ENCODE assay signal across 9 cellular contexts in the genomic region with DNA sequence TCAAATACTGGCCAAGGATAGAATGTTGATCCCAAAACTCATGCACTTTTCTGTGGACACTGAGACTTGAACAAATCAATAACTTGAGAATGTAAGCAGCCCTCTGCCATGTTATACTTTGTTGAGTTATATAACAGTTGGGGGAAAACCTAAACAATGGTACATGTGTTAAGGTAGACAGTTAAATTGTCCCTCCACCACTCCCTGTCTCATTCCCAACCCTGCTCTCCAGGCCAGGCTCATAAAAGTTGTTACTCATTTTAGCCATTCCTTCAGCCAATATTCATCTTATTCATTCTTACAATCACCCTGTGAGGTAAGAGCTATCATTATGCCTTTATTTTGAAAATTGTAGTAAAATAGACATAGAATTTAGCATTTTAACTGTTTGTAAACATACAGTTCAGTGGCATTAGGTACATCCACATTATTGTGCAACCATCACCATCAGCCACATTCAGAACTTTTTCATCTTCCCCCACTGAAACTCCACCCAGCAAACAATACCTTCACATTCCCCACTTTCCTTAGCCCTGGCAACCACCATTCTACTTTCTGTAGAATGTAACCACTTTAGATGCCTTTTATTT. TPM values are rescaled to one million over a fixed set of nuclear protein-coding genes. Genes with fewer than 3 reads are reported as not detected.
DNase-seq lines count a peak whose midpoint lies in the region; ATAC-seq, FAIRE-seq and TF ChIP-seq lines count a peak whose summit lies in the region.
"Had no signal": no experiment of that assay in that cellular context is flagged by ENCODE, and none has a peak within 500 bp of the region (broad histone marks: within the 10 kb centered on the region; RNA-seq: fewer than 3 reads in every experiment).

No MANE protein-coding gene starts in this region.

- no peak for TF ChIP-seq CTCF in SK-N-SH (IDR thresholded peaks at IDR 0.05)
- TF ChIP-seq CTCF in fibroblast of pulmonary artery (IDR thresholded peaks at IDR 0.05; ENCODE audit: low read length, missing control alignments), result no peak

- H3K4me3 ChIP-seq in SK-N-SH (ENCODE audit: low read depth in 2 of 2, low read length in 1 of 2) (peak overlapping the region in 1 of 2 experiments; percentile 9; a peak in 1 of 4 replicates), fibroblast of pulmonary artery (replicated peaks; ENCODE audit: low read depth, low read length) (no peak overlapping the region), small intestine (ENCODE audit: low read depth in 1 of 2, low read length in 2 of 2) (no peak overlapping the region)

- peak overlapping the region; percentile 75 for H3K9ac ChIP-seq in SK-N-SH

- DNase-seq in GM03348 (ENCODE audit: low spot score) (peak; percentile 62), SK-N-SH (no peak), fibroblast of pulmonary artery (ENCODE audit: low read depth) (peak; percentile 62), small intestine (no peak), NCI-H1436 (lab: John Stamatoyannopoulos, UW) (no peak), DMS114 treated with DMSO at 0.1 percent for 48 hours (lab: John Stamatoyannopoulos, UW; ENCODE audit: unreplicated experiment) (no peak)
- no peak for DNase-seq in activated naive CD4-positive, alpha-beta T cell (lab: John Stamatoyannopoulos, UW)
- DNase-seq: activated B cell treated with CpG ODN at 0.5 μM for 24 hours had no signal

- H3K4me2 ChIP-seq in SK-N-SH, result peak overlapping the region; percentile 81

- H3K27me3 ChIP-seq in SK-N-SH (ENCODE audit: insufficient read depth), result no peaks in the 10 kb centered on the region
- H3K27me3 ChIP-seq in small intestine (ENCODE audit: control insufficient read depth in 2 of 2, insufficient read depth in 2 of 2, low read length in 2 of 2), result no peaks in the 10 kb centered on the region

- H4K20me1 ChIP-seq in SK-N-SH (ENCODE audit: insufficient read depth), result no peaks in the 10 kb centered on the region

- H3F3A ChIP-seq in SK-N-SH (replicated peaks; ENCODE audit: insufficient read depth), result peaks cover 30% of the 10 kb centered on the region

- TF ChIP-seq RAD21 in SK-N-SH (IDR thresholded peaks at IDR 0.05; ENCODE audit: low read length), result no peak

- H3K9me2 ChIP-seq in SK-N-SH, result no peaks in the 10 kb centered on the region

- ATAC-seq in GM18909 (IDR thresholded peaks at IDR 0.05; ENCODE audit: poor library complexity, unreplicated experiment), result no peak

- no peak for FAIRE-seq in small intestine (lab: Jason Lieb, UNC)

- H3K36me3 ChIP-seq in SK-N-SH (replicated peaks in 1 of 2; ENCODE audit: control insufficient read depth in 1 of 2, insufficient read depth in 2 of 2, low read length in 1 of 2) (no peaks in the 10 kb centered on the region), small intestine (ENCODE audit: control insufficient read depth in 2 of 2, insufficient read depth in 2 of 2, low read length in 2 of 2) (no peaks in the 10 kb centered on the region)

- POLR2A ChIA-PET in SK-N-SH (lab: Yijun Ruan, JAX), result interaction anchor here (1.1 to 1.4 kb wide), 2 partner anchors 12 to 169 kb away, joined by 3 read pairs; no protein-coding TSS in a partner anchor

- H3K27ac ChIP-seq in SK-N-SH (ENCODE audit: low read depth in 2 of 2, low read length in 1 of 2), result peak overlapping the region; percentile 95 to 100
- H3K27ac ChIP-seq in small intestine (ENCODE audit: low read depth in 1 of 2, low read length in 1 of 2), result peak overlapping the region; percentile 46 to 96

- no peak overlapping the region; the same call in 1 of the 2 replicates for H2AFZ ChIP-seq in SK-N-SH (ENCODE audit: low read depth)

- CTCF ChIA-PET in SK-N-SH (lab: Yijun Ruan, JAX), result interaction anchor here (0.9 to 3.0 kb wide), 7 partner anchors 27 to 133 kb away, joined by 3 to 15 read pairs (median 3); a partner anchor contains a TSS

- peaks cover 41 to 50% of the 10 kb centered on the region in 2 experiments for H3K4me1 ChIP-seq in SK-N-SH (ENCODE audit: control insufficient read depth in 1 of 2, insufficient read depth in 2 of 2, low read depth in 1 of 2, low read length in 1 of 2)
- peaks cover 0 to 6% of the 10 kb centered on the region in 2 donors for H3K4me1 ChIP-seq in small intestine (ENCODE audit: control insufficient read depth in 2 of 2, insufficient read depth in 1 of 2, low read depth in 1 of 2, low read length in 1 of 2)

- no peak for TF ChIP-seq EP300 in SK-N-SH (IDR thresholded peaks at IDR 0.05; ENCODE audit: borderline replicate concordance in 1 of 2, low read depth in 1 of 2, low read length in 1 of 2)

- H3K79me2 ChIP-seq in SK-N-SH (ENCODE audit: insufficient read depth), result no peaks in the 10 kb centered on the region

- H3K9me3 ChIP-seq in SK-N-SH, result no peaks in the 10 kb centered on the region
- no peaks in the 10 kb centered on the region for H3K9me3 ChIP-seq in small intestine (ENCODE audit: control insufficient read depth, low read depth)

TF ChIP-seq in SK-N-SH, 30 proteins besides CTCF, POLR2A, EP300 and RAD21:
- no peak for TF ChIP-seq GATA2 (CRISPR knock-in tag; IDR thresholded peaks at IDR 0.05)
- TF ChIP-seq POLR2AphosphoS5 (IDR thresholded peaks at IDR 0.05; ENCODE audit: low read depth, low read length), result no peak
- TF ChIP-seq CHD2 (IDR thresholded peaks at IDR 0.05; ENCODE audit: low read length, partially characterized antibody), result no peak
- TF ChIP-seq, protein P1, sequence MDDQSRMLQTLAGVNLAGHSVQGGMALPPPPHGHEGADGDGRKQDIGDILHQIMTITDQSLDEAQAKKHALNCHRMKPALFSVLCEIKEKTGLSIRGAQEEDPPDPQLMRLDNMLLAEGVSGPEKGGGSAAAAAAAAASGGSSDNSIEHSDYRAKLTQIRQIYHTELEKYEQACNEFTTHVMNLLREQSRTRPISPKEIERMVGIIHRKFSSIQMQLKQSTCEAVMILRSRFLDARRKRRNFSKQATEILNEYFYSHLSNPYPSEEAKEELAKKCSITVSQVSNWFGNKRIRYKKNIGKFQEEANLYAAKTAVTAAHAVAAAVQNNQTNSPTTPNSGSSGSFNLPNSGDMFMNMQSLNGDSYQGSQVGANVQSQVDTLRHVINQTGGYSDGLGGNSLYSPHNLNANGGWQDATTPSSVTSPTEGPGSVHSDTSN (IDR thresholded peaks at IDR 0.05), result no peak
- TF ChIP-seq, protein P2, sequence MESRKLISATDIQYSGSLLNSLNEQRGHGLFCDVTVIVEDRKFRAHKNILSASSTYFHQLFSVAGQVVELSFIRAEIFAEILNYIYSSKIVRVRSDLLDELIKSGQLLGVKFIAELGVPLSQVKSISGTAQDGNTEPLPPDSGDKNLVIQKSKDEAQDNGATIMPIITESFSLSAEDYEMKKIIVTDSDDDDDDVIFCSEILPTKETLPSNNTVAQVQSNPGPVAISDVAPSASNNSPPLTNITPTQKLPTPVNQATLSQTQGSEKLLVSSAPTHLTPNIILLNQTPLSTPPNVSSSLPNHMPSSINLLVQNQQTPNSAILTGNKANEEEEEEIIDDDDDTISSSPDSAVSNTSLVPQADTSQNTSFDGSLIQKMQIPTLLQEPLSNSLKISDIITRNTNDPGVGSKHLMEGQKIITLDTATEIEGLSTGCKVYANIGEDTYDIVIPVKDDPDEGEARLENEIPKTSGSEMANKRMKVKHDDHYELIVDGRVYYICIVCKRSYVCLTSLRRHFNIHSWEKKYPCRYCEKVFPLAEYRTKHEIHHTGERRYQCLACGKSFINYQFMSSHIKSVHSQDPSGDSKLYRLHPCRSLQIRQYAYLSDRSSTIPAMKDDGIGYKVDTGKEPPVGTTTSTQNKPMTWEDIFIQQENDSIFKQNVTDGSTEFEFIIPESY (IDR thresholded peaks at IDR 0.05; ENCODE audit: borderline replicate concordance, low read depth), result no peak
- TF ChIP-seq, protein P3, sequence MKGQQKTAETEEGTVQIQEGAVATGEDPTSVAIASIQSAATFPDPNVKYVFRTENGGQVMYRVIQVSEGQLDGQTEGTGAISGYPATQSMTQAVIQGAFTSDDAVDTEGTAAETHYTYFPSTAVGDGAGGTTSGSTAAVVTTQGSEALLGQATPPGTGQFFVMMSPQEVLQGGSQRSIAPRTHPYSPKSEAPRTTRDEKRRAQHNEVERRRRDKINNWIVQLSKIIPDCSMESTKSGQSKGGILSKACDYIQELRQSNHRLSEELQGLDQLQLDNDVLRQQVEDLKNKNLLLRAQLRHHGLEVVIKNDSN (IDR thresholded peaks at IDR 0.05; ENCODE audit: borderline replicate concordance, low read depth), result no peak
- TF ChIP-seq, protein P4, sequence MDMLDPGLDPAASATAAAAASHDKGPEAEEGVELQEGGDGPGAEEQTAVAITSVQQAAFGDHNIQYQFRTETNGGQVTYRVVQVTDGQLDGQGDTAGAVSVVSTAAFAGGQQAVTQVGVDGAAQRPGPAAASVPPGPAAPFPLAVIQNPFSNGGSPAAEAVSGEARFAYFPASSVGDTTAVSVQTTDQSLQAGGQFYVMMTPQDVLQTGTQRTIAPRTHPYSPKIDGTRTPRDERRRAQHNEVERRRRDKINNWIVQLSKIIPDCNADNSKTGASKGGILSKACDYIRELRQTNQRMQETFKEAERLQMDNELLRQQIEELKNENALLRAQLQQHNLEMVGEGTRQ (IDR thresholded peaks at IDR 0.05; ENCODE audit: borderline replicate concordance, low read depth, low read length), result no peak
- no peak for TF ChIP-seq ELF1 (IDR thresholded peaks at IDR 0.05)
- TF ChIP-seq NRF1 (IDR thresholded peaks at IDR 0.05; ENCODE audit: low read depth, low read length), result no peak
- TF ChIP-seq MXI1 (IDR thresholded peaks at IDR 0.05; ENCODE audit: low read depth, low read length), result no peak
- no peak for TF ChIP-seq RCOR1 (IDR thresholded peaks at IDR 0.05; ENCODE audit: low read length)
- TF ChIP-seq, protein P5, sequence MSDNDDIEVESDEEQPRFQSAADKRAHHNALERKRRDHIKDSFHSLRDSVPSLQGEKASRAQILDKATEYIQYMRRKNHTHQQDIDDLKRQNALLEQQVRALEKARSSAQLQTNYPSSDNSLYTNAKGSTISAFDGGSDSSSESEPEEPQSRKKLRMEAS (IDR thresholded peaks at IDR 0.05; ENCODE audit: low read depth), result no peak
- no peak for TF ChIP-seq SIN3A (IDR thresholded peaks at IDR 0.05; ENCODE audit: borderline replicate concordance, low read depth, low read length)
- TF ChIP-seq FOXM1 (IDR thresholded peaks at IDR 0.05; ENCODE audit: low read depth), result no peak
- no peak for TF ChIP-seq GABPA (IDR thresholded peaks at IDR 0.05; ENCODE audit: low read depth)
- no peak for TF ChIP-seq FOSL2 (IDR thresholded peaks at IDR 0.05; ENCODE audit: borderline replicate concordance, low read depth)
- TF ChIP-seq TCF12 (IDR thresholded peaks at IDR 0.05), result no peak
- no peak for TF ChIP-seq SMC3 (IDR thresholded peaks at IDR 0.05; ENCODE audit: low read depth, low read length)

RNA-seq across cellular contexts. Expression of a gene that starts 38.2 kb away (rescaled TPM):
- polyA plus RNA-seq in SK-N-SH (2012; rRNA removed), result 12.9 and 14.0 TPM in 2 replicates
- polyA plus RNA-seq in SK-N-SH (2012; cell fraction: cytosol; rRNA removed), result 12.4 and 16.7 TPM in 2 replicates
- polyA plus RNA-seq in SK-N-SH (2012; cell fraction: nucleus; rRNA removed), result 27.7 and 30.1 TPM in 2 replicates
- polyA plus RNA-seq in small intestine, result 10 to 100 TPM; 13.6 to 69.5 (median 15.7) TPM

RNA-seq across cellular contexts. Expression of a gene that starts 40.0 kb away (rescaled TPM):
- 457 and 462 TPM in 2 replicates for polyA plus RNA-seq in SK-N-SH (2012; rRNA removed)
- 377 and 388 TPM in 2 replicates for polyA plus RNA-seq in SK-N-SH (2012; cell fraction: cytosol; rRNA removed)
- 492 and 506 TPM in 2 replicates for polyA plus RNA-seq in SK-N-SH (2012; cell fraction: nucleus; rRNA removed)
- 100 to 1,000 TPM; 134 to 166 (median 153) TPM for polyA plus RNA-seq in small intestine

Comparison
In these comparisons a context has a peak if more than half of its experiments do, and no peak if none do; other contexts are left out.
1. DNase-seq: peak in GM03348 (single experiment) and fibroblast of pulmonary artery (single experiment); none in SK-N-SH (single experiment), small intestine (single experiment), NCI-H1436 (single experiment), DMS114 treated with DMSO at 0.1 percent for 48 hours (single experiment) and activated naive CD4-positive, alpha-beta T cell (0 of 4).